ENCODE assay signal across 11 cellular contexts in genomic region chr10:110413049-110413783, GRCh38.
DNase-seq lines count a peak whose midpoint lies in the region; ATAC-seq and TF ChIP-seq lines count a peak whose summit lies in the region.
"Had no signal": no experiment of that assay in that cellular context is flagged by ENCODE, and none has a peak within 500 bp of the region (broad histone marks: within the 10 kb centered on the region; RNA-seq: fewer than 3 reads in every experiment).

No MANE protein-coding gene starts in this region.

- no peak for TF ChIP-seq CTCF in cardiac muscle cell (IDR thresholded peaks at IDR 0.05; ENCODE audit: low read depth, low read length)
- TF ChIP-seq CTCF in right atrium auricular region (IDR thresholded peaks at IDR 0.05), result no peak
- TF ChIP-seq CTCF in OCI-LY3 (IDR thresholded peaks at IDR 0.05; ENCODE audit: low read depth, low read length), result no peak
- no peak for TF ChIP-seq CTCF in brain microvascular endothelial cell (IDR thresholded peaks at IDR 0.05; ENCODE audit: low read depth, low read length, missing control alignments)

- DNase-seq in cardiac muscle cell (ENCODE audit: low read depth in 1 of 2, low spot score in 1 of 2), result no peak
- no peak for DNase-seq in right atrium auricular region (ENCODE audit: low spot score)
- no peak for DNase-seq in brain microvascular endothelial cell
- peak; percentile 46 for DNase-seq in stimulated activated naive CD8-positive, alpha-beta T cell treated with anti-CD3 and anti-CD28 coated beads, Interleukin-15, Interleukin-2, amounts not matched to agents 100 U/mL and 50 U/mL, for 24 hours
- no peak for DNase-seq in HPDE6-E6E7 (ENCODE audit: extremely low spot score)
- no peak for DNase-seq in NCI-H226
- DNase-seq: central memory CD4-positive, alpha-beta T cell; NCI-H1105; psoas muscle had no signal

- no peaks in the 10 kb centered on the region for H3K36me3 ChIP-seq in cardiac muscle cell
- H3K36me3 ChIP-seq in right atrium auricular region, result no peaks in the 10 kb centered on the region
- H3K36me3 ChIP-seq in OCI-LY3 (replicated peaks; ENCODE audit: low read depth, low read length), result no peaks in the 10 kb centered on the region
- no peaks in the 10 kb centered on the region for H3K36me3 ChIP-seq in brain microvascular endothelial cell (replicated peaks)

- in situ Hi-C loops in brain microvascular endothelial cell (cut with HindIII; ENCODE audit: low pct_ligation_motif_present, low sequenced_read_pairs), result no loop called here

- H3K27me3 ChIP-seq in cardiac muscle cell, result no peaks in the 10 kb centered on the region
- H3K27me3 ChIP-seq in right atrium auricular region, result no peaks in the 10 kb centered on the region
- H3K27me3 ChIP-seq in OCI-LY3 (ENCODE audit: low read depth, low read length), result no peaks in the 10 kb centered on the region
- H3K27me3 ChIP-seq in brain microvascular endothelial cell (replicated peaks), result no peaks in the 10 kb centered on the region

- H3K27ac ChIP-seq in cardiac muscle cell, result peak overlapping the region; percentile 85
- no peak overlapping the region for H3K27ac ChIP-seq in right atrium auricular region
- peak overlapping the region; percentile 90 for H3K27ac ChIP-seq in OCI-LY3 (ENCODE audit: low read length)
- peak overlapping the region; percentile 62 for H3K27ac ChIP-seq in brain microvascular endothelial cell
- H3K27ac ChIP-seq: psoas muscle had no signal

- H3K9ac ChIP-seq in OCI-LY3 (ENCODE audit: low read length), result peak overlapping the region; percentile 77

- peak overlapping the region; percentile 92 for H3K4me2 ChIP-seq in OCI-LY3 (ENCODE audit: low read length)

- no peak for ATAC-seq in stimulated activated naive CD8-positive, alpha-beta T cell treated with anti-CD3 and anti-CD28 coated beads, Interleukin-15, Interleukin-2, amounts not matched to agents 100 U/mL and 50 U/mL, for 24 hours
- ATAC-seq in GM18861 (IDR thresholded peaks at IDR 0.05; ENCODE audit: unreplicated experiment), result no peak
- ATAC-seq: psoas muscle had no signal

- H3K9me3 ChIP-seq in cardiac muscle cell (ENCODE audit: low read depth), result no peaks in the 10 kb centered on the region
- H3K9me3 ChIP-seq in right atrium auricular region, result no peaks in the 10 kb centered on the region
- no peaks in the 10 kb centered on the region; the same call in 1 of the 2 replicates for H3K9me3 ChIP-seq in OCI-LY3 (ENCODE audit: insufficient read depth, low read length)
- H3K9me3 ChIP-seq: psoas muscle had no signal

- no peaks in the 10 kb centered on the region for H4K20me1 ChIP-seq in OCI-LY3 (ENCODE audit: insufficient read depth, low read length)

- H3K4me1 ChIP-seq in cardiac muscle cell (ENCODE audit: low read depth) (peaks cover 56% of the 10 kb centered on the region), right atrium auricular region (peaks cover 0 to 52% of the 10 kb centered on the region in 2 donors), OCI-LY3 (ENCODE audit: low read length) (peaks cover 94% of the 10 kb centered on the region)
- H3K4me1 ChIP-seq: psoas muscle had no signal

- H3K4me3 ChIP-seq in cardiac muscle cell (no peak overlapping the region), right atrium auricular region (no peak overlapping the region), OCI-LY3 (ENCODE audit: low read length) (0 out of 2 replicates have a peak overlapping the region, but pooled peaks have one; percentile 10), brain microvascular endothelial cell (ENCODE audit: low read depth, low read length) (no peak overlapping the region)
- H3K4me3 ChIP-seq: psoas muscle had no signal

- H2AFZ ChIP-seq in OCI-LY3 (ENCODE audit: low read depth, low read length), result no peak overlapping the region

- no peaks in the 10 kb centered on the region for H3K79me2 ChIP-seq in OCI-LY3 (ENCODE audit: low read length)

Comparison
In these comparisons a context has a peak if more than half of its experiments do, and no peak if none do; other contexts are left out.
1. H3K27ac ChIP-seq: peak in cardiac muscle cell (single experiment), OCI-LY3 (single experiment) and brain microvascular endothelial cell (single experiment); none in right atrium auricular region (0 of 2).